ENCODE assay signal across 11 cellular contexts in the genomic region with DNA sequence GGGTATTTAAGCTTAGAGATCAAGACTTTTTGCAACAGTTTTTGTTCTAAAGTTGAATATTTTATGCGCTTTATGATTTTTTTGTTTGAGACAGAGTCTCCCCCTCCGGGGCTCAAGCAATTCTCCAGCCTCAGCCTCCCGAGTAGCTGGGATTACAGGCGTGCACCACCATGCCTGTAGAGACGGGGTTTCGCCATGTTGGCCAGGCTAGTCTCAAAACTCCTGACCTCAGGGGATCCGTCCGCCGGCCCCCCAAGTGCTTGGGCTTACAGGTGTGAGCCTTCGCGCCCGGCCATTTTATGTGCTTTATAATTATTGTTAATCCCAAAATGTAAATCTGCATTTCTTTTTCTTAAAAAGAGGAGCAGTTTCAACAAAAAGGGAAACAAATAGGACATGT. TPM values are rescaled to one million over a fixed set of nuclear protein-coding genes. Genes with fewer than 3 reads are reported as not detected.
"Had no signal": no experiment of that assay in that cellular context is flagged by ENCODE, and none has a peak within 500 bp of the region (broad histone marks: within the 10 kb centered on the region; RNA-seq: fewer than 3 reads in every experiment).

No MANE protein-coding gene starts in this region.

- H3K36me3 ChIP-seq: HAP-1 had no signal

- H3K4me3 ChIP-seq: GM23248, GM23338, HAP-1 had no signal

- H3K4me1 ChIP-seq: HAP-1 had no signal

- ATAC-seq: GM23338, HCT116 had no signal

- H3K4me2 ChIP-seq: GM23338 had no signal

- H3K9me3 ChIP-seq: HAP-1 had no signal

- H3K27ac ChIP-seq: GM23248 had no signal

- DNase-seq: GM23248, GOT3, H7, H9, HCEC 1CT, HFFc6 had no signal

- H2AFZ ChIP-seq: GM23248 had no signal

- FAIRE-seq: H1, H54 had no signal

- H3K9ac ChIP-seq: GM23248 had no signal

RNA-seq across cellular contexts. Expression of gene TBR1, which starts 29.0 kb away (rescaled TPM):
- total RNA-seq: GM23338, H1 had no signal
- polyA plus RNA-seq: GM23248, GM23338, H1 had no signal
